25 cellular contexts compared by ENCODE assay signal in the genomic region with DNA sequence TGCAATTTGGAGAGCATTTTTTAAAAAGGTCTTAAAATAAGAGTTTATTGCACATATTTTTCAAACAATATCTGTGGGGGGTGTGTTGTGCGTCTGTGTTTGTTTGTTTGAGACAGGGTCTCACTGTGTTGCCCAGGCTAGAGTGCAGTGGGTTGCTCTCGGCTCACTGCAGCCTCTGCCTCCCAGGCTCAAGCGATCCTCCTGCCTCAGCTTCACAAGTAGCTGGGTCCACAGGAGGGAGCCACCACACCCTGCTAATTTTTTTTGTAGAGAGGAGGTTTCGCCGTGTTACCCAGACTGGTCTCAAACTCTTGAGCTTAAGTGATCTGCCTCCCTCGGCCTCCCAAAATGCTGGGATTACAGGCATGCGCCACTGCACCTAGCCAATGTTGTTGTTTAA. TPM values are rescaled to one million over a fixed set of nuclear protein-coding genes. Genes with fewer than 3 reads are reported as not detected.
DNase-seq lines count a peak whose midpoint lies in the region; ATAC-seq and TF ChIP-seq lines count a peak whose summit lies in the region.
"Had no signal": no experiment of that assay in that cellular context is flagged by ENCODE, and none has a peak within 500 bp of the region (broad histone marks: within the 10 kb centered on the region; RNA-seq: fewer than 3 reads in every experiment).

No MANE protein-coding gene starts in this region.

- TF ChIP-seq POLR2A in gastroesophageal sphincter (IDR thresholded peaks at IDR 0.05) (no peak), sigmoid colon (IDR thresholded peaks at IDR 0.05) (no peak)

- H3K27me3 ChIP-seq in right atrium auricular region: no peaks in the 10 kb centered on the region
- peaks cover 0 to 16% (median 0%) of the 10 kb centered on the region in 7 donors for H3K27me3 ChIP-seq in heart right ventricle
- H3K27me3 ChIP-seq in PC-3 (ENCODE audit: low read length): no peaks in the 10 kb centered on the region
- H3K27me3 ChIP-seq in endodermal cell (ENCODE audit: control insufficient read depth, insufficient read depth, low read length, poor library complexity, severe bottlenecking): peaks cover 8% of the 10 kb centered on the region
- no peaks in the 10 kb centered on the region for H3K27me3 ChIP-seq in gastroesophageal sphincter
- H3K27me3 ChIP-seq in sigmoid colon: no peaks in the 10 kb centered on the region
- H3K27me3 ChIP-seq: colonic mucosa, tibial nerve had no signal

- no peak for DNase-seq in right atrium auricular region (ENCODE audit: low spot score)
- DNase-seq in heart right ventricle: no peak
- peak; percentile 16 for DNase-seq in PC-3
- peak; percentile 57 for DNase-seq in endodermal cell
- DNase-seq in retinal pigment epithelial cell (ENCODE audit: low read depth): no peak
- no peak for DNase-seq in NCI-H526 treated with DMSO at 0.1 percent for 48 hours (lab: John Stamatoyannopoulos, UW)
- DNase-seq in sigmoid colon: no peak
- DNase-seq: activated CD4-positive, alpha-beta T cell treated with anti-CD3 and anti-CD28 coated beads for 48 hours; C1 segment of cervical spinal cord; colonic mucosa; GF-D8; Kasumi-1; mesenchymal stem cell; naive B cell; NCI-H1105 treated with DMSO at 0.1 percent for 48 hours; NCI-H2081; stimulated activated CD4-positive, alpha-beta T cell treated with anti-CD3 and anti-CD28 coated beads, Interleukin-2, amount 100 ng/mL, for 48 hours; stimulated activated naive CD8-positive, alpha-beta T cell treated with anti-CD3 and anti-CD28 coated beads, Interleukin-15, Interleukin-2, amounts not matched to agents 100 U/mL and 50 U/mL, for 24 hours had no signal

- no peak overlapping the region for H3K4me3 Mint-ChIP-seq in endodermal cell
- H3K4me3 Mint-ChIP-seq: activated naive CD8-positive, alpha-beta T cell; activated T-helper 1 cell treated with anti-CD3 and anti-CD28 coated beads, Interleukin-12 subunit alpha, Interleukin-12 subunit beta, Interleukin-2, Interleukin-4 antibody, amounts not matched to agents 30 ng/mL and 10 ng/mL and 1 ng/mL, durations not matched to agents 14 hours and 24 hours and 36 hours; naive B cell had no signal

- peaks cover 5% of the 10 kb centered on the region for H3K9me3 Mint-ChIP-seq in endodermal cell
- H3K9me3 Mint-ChIP-seq: activated T-helper 1 cell treated with anti-CD3 and anti-CD28 coated beads, Interleukin-12 subunit alpha, Interleukin-12 subunit beta, Interleukin-2, Interleukin-4 antibody, amounts not matched to agents 30 ng/mL and 10 ng/mL and 1 ng/mL, durations not matched to agents 14 hours and 24 hours and 36 hours had no signal

- no peaks in the 10 kb centered on the region for H3K36me3 Mint-ChIP-seq in endodermal cell (ENCODE audit: low read depth)
- H3K36me3 Mint-ChIP-seq: activated naive CD8-positive, alpha-beta T cell had no signal

- peaks cover 0 to 22% of the 10 kb centered on the region in 2 donors for H3K4me1 ChIP-seq in right atrium auricular region
- peaks cover 0 to 43% (median 15%) of the 10 kb centered on the region in 9 donors for H3K4me1 ChIP-seq in heart right ventricle
- H3K4me1 ChIP-seq in PC-3 (ENCODE audit: insufficient read depth, low read length): peaks cover 5% of the 10 kb centered on the region; the same call in 1 of the 2 replicates
- no peaks in the 10 kb centered on the region for H3K4me1 ChIP-seq in endodermal cell (ENCODE audit: control insufficient read depth, insufficient read depth, low read length)
- peaks cover 3 to 23% (median 5%) of the 10 kb centered on the region in 3 donors for H3K4me1 ChIP-seq in gastroesophageal sphincter
- peaks cover 0 to 20% (median 11%) of the 10 kb centered on the region in 4 donors for H3K4me1 ChIP-seq in sigmoid colon
- H3K4me1 ChIP-seq: colonic mucosa had no signal

- H3K9me2 ChIP-seq in PC-3 (replicated peaks; ENCODE audit: low read length): no peaks in the 10 kb centered on the region

- TF ChIP-seq EP300 in gastroesophageal sphincter (IDR thresholded peaks at IDR 0.05) (no peak), sigmoid colon (IDR thresholded peaks at IDR 0.05) (no peak)

- no TSS peak for BruUV-seq in PC-3 (replicated peaks; lab: Mats Ljungman, UMichigan)

- H3K9ac ChIP-seq in PC-3 (ENCODE audit: low read length) (no peak overlapping the region), endodermal cell (ENCODE audit: extremely low read depth, low read length, poor library complexity, severe bottlenecking) (no peak overlapping the region)
- H3K9ac ChIP-seq: parathyroid adenoma had no signal

- POLR2A ChIA-PET in PC-3 (lab: Charles Lee; ENCODE audit: unreplicated experiment): no interaction called here

- no peak overlapping the region for H3K4me2 ChIP-seq in PC-3 (ENCODE audit: low read length)

- TF ChIP-seq CTCF in right atrium auricular region (IDR thresholded peaks at IDR 0.05) (peak in 1 of 2 donors; percentile 41), heart right ventricle (IDR thresholded peaks at IDR 0.05) (peak in 3 of 9 donors; percentile 20 to 31 (median 20)), PC-3 (conservative IDR thresholded peaks at IDR 0.05; ENCODE audit: low read depth, low read length) (no peak; the same call in 1 of the 2 replicates), endodermal cell (conservative IDR thresholded peaks at IDR 0.05) (peak; percentile 26), retinal pigment epithelial cell (conservative IDR thresholded peaks at IDR 0.05; ENCODE audit: low read depth, low read length) (peak; percentile 3), gastroesophageal sphincter (IDR thresholded peaks at IDR 0.05) (no peak), sigmoid colon (IDR thresholded peaks at IDR 0.05) (no peak)

- ATAC-seq in heart right ventricle (no peak), PC-3 (no peak), gastroesophageal sphincter (no peak)
- ATAC-seq: stimulated activated naive CD8-positive, alpha-beta T cell treated with anti-CD3 and anti-CD28 coated beads, Interleukin-15, Interleukin-2, amounts not matched to agents 100 U/mL and 50 U/mL, for 24 hours had no signal

- no peaks in the 10 kb centered on the region for H3K79me2 ChIP-seq in PC-3 (ENCODE audit: low read length)

- H3K27me3 Mint-ChIP-seq in endodermal cell (ENCODE audit: insufficient read depth): peaks cover 27% of the 10 kb centered on the region

- WGBS in heart right ventricle, 2 donors: 56 to 71% methylated on average over 7 of the region's 7 CpGs
- 92 to 97% methylated on average over 4 to 7 of the region's 7 CpGs for WGBS in endodermal cell (ENCODE audit: insufficient coverage in 1 of 2, insufficient read length in 1 of 2), 2 experiments
- WGBS in gastroesophageal sphincter (ENCODE audit: low coverage in 1 of 2), 2 donors: 84 to 94% methylated on average over 2 to 5 of the region's 7 CpGs
- 91 to 94% methylated on average over 7 of the region's 7 CpGs for WGBS in sigmoid colon, 2 donors

- no peaks in the 10 kb centered on the region for H3K9me3 ChIP-seq in right atrium auricular region
- H3K9me3 ChIP-seq in heart right ventricle: no peaks in the 10 kb centered on the region
- H3K9me3 ChIP-seq in PC-3 (ENCODE audit: low read length): no peaks in the 10 kb centered on the region
- no peaks in the 10 kb centered on the region for H3K9me3 ChIP-seq in endodermal cell (ENCODE audit: control insufficient read depth, low read length)
- no peaks in the 10 kb centered on the region for H3K9me3 ChIP-seq in gastroesophageal sphincter
- no peaks in the 10 kb centered on the region for H3K9me3 ChIP-seq in sigmoid colon
- H3K9me3 ChIP-seq: colonic mucosa, tibial nerve had no signal

- H3K36me3 ChIP-seq in right atrium auricular region: no peaks in the 10 kb centered on the region
- H3K36me3 ChIP-seq in heart right ventricle: no peaks in the 10 kb centered on the region
- no peaks in the 10 kb centered on the region for H3K36me3 ChIP-seq in PC-3 (ENCODE audit: low read depth, low read length)
- no peaks in the 10 kb centered on the region for H3K36me3 ChIP-seq in endodermal cell (ENCODE audit: control insufficient read depth, insufficient read depth, low read length)
- H3K36me3 ChIP-seq in gastroesophageal sphincter: no peaks in the 10 kb centered on the region
- H3K36me3 ChIP-seq in sigmoid colon: no peaks in the 10 kb centered on the region
- H3K36me3 ChIP-seq: colonic mucosa, tibial nerve had no signal

- H3K27ac ChIP-seq in right atrium auricular region (peak overlapping the region; percentile 11 to 91), heart right ventricle (no peak overlapping the region), PC-3 (ENCODE audit: low read length) (no peak overlapping the region), endodermal cell (ENCODE audit: low read depth, low read length) (no peak overlapping the region), gastroesophageal sphincter (no peak overlapping the region), sigmoid colon (no peak overlapping the region)
- H3K27ac ChIP-seq: colonic mucosa, parathyroid adenoma, skin epidermis, tibial nerve had no signal

- 0 out of 2 replicates have a peak, but pooled peaks cover 4% of the 10 kb centered on the region for H4K20me1 ChIP-seq in PC-3 (ENCODE audit: low read length)

- CTCF ChIA-PET in PC-3 (lab: Charles Lee): interaction anchor here (0.7 kb wide), 1 partner anchor 787 kb away, joined by 3 read pairs; no protein-coding TSS in a partner anchor

- H2AFZ ChIP-seq in PC-3 (ENCODE audit: low read length): no peak overlapping the region
- H2AFZ ChIP-seq: parathyroid adenoma had no signal

- intact Hi-C loops in heart right ventricle (cut with DNase I) (loop anchor here in 5 of 10 donors (5.0 to 10.0 kb wide), 3 partner anchors 69 to 231 kb away; a partner anchor contains a TSS), PC-3 (cut with micrococcal nuclease) (loop anchor here (5.0 kb wide), 1 partner anchor 69 kb away; a partner anchor contains a TSS), sigmoid colon (cut with DNase I) (loop anchor here (10.0 kb wide), 2 partner anchors 71 to 231 kb away; a partner anchor contains a TSS)

- H3K4me3 ChIP-seq in right atrium auricular region (peak overlapping the region in 1 of 2 donors; percentile 70), heart right ventricle (peak overlapping the region in 5 of 10 donors; percentile 1 to 68 (median 24)), PC-3 (ENCODE audit: low read length) (no peak overlapping the region), endodermal cell (ENCODE audit: low read length) (no peak overlapping the region), retinal pigment epithelial cell (ENCODE audit: low read length) (no peak overlapping the region), gastroesophageal sphincter (no peak overlapping the region), sigmoid colon (no peak overlapping the region)
- H3K4me3 ChIP-seq: colonic mucosa, skin epidermis, tibial nerve had no signal

- no peak overlapping the region for H3K27ac Mint-ChIP-seq in endodermal cell
- H3K27ac Mint-ChIP-seq: activated naive CD8-positive, alpha-beta T cell; activated T-helper 1 cell treated with anti-CD3 and anti-CD28 coated beads, Interleukin-12 subunit alpha, Interleukin-12 subunit beta, Interleukin-2, Interleukin-4 antibody, amounts not matched to agents 30 ng/mL and 10 ng/mL and 1 ng/mL, durations not matched to agents 14 hours and 24 hours and 36 hours; naive B cell had no signal

- H3K4me1 Mint-ChIP-seq in endodermal cell: peaks cover 1% of the 10 kb centered on the region

- H3F3A ChIP-seq in PC-3 (ENCODE audit: low read length, unreplicated experiment): no peaks in the 10 kb centered on the region

RNA-seq across cellular contexts. Expression of a gene that starts 2.7 kb away (rescaled TPM):
- total RNA-seq in right atrium auricular region (100 to 1,000 TPM; 117 to 217 TPM), heart right ventricle (100 to 1,000 TPM in 7 of 10 donors, 10 to 100 TPM in 3; 78.4 to 257 (median 121) TPM), PC-3 (2014; rRNA removed) (11.9 and 15.6 TPM in 2 replicates), endodermal cell (10 to 100 TPM; 19.3 to 43.8 TPM), gastroesophageal sphincter (10 to 100 TPM in 2 of 4 donors, 1 to 10 TPM in 2; 8.1 to 21.2 (median 14.8) TPM), sigmoid colon (10 to 100 TPM in 2 of 4 donors, 1 to 10 TPM in 2; 5.0 to 11.8 (median 10.1) TPM)
- polyA plus RNA-seq in heart right ventricle (10 to 100 TPM; 76.4 to 93.9 TPM), sigmoid colon (10 to 100 TPM in 1 of 3 donors, 1 to 10 TPM in 2; 3.0 to 14.1 (median 3.8) TPM)
- polyA plus RNA-seq in endodermal cell (2013, experiment 1 of 2): 26.9 TPM
- polyA plus RNA-seq in endodermal cell (2013, experiment 2 of 2): 32.8 TPM
- total RNA-seq: T-helper 1 cell treated with Interleukin-12 subunit alpha and Interleukin-12 subunit beta and Interleukin-4 antibody, amounts not matched to agents 30 ng/mL and 1 ng/mL, for 36 hours had no signal

Comparison
In these comparisons a context has a peak if more than half of its experiments do, and no peak if none do; other contexts are left out.
1. H3K27ac ChIP-seq: peak in right atrium auricular region (2 of 2); none in heart right ventricle (0 of 10), PC-3 (single experiment), endodermal cell (single experiment), gastroesophageal sphincter (0 of 4) and sigmoid colon (0 of 4).
2. DNase-seq: peak in PC-3 (single experiment) and endodermal cell (single experiment); none in right atrium auricular region (single experiment), heart right ventricle (0 of 2), retinal pigment epithelial cell (single experiment), NCI-H526 treated with DMSO at 0.1 percent for 48 hours (single experiment) and sigmoid colon (single experiment).
3. CTCF ChIP-seq: peak in endodermal cell (single experiment) and retinal pigment epithelial cell (single experiment); none in PC-3 (single experiment), gastroesophageal sphincter (0 of 4) and sigmoid colon (0 of 4).